Comparison of ENCODE assay signal across 8 cellular contexts in the genomic region with DNA sequence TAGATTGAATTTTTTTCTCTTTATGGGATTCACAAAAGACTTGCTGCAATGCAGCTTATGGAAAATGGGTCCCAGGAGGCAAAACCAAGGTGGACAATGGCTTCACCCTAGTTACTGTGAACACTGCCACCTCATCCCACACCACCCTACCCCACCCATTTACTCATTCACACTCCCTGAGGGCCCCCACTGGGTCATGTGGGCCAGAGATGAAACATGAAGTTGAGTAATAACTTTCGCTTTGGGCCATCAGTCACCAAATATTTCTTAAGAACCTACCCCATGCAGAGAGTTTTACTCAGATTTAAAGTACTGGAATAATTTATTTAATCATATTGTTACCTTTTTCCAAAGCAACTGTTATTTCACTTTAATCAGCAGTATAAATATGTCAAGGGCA.
DNase-seq lines count a peak whose midpoint lies in the region; ATAC-seq, FAIRE-seq and TF ChIP-seq lines count a peak whose summit lies in the region.

No MANE protein-coding gene starts in this region.

- peak overlapping the region; percentile 57 for H3K4me2 ChIP-seq in A549

- H3K4me1 ChIP-seq in A549 (peaks cover 32% of the 10 kb centered on the region), Caco-2 (no peaks in the 10 kb centered on the region)

- 11% methylated on average over 1 of the region's 1 CpG for WGBS in A549 (ENCODE audit: missing lambda C conversion rate)

- H3K9me3 Mint-ChIP-seq in stimulated activated naive CD8-positive, alpha-beta T cell treated with anti-CD3 and anti-CD28 coated beads, Interleukin-15, amount 100 ng/mL, for 72 hours: no peaks in the 10 kb centered on the region
- no peaks in the 10 kb centered on the region for H3K9me3 Mint-ChIP-seq in Caco-2 (ENCODE audit: unreplicated experiment)

- H3K9me3 ChIP-seq in A549: no peaks in the 10 kb centered on the region
- H3K9me3 ChIP-seq in Caco-2: no peaks in the 10 kb centered on the region

- peak; percentile 52 to 72; a peak in 2 of 5 replicates for TF ChIP-seq EP300 in A549 (IDR thresholded peaks at IDR 0.05)

- H3K4me3 ChIP-seq in A549: no peak overlapping the region
- H3K4me3 ChIP-seq in astrocyte of the spinal cord (ENCODE audit: low read depth, low read length): no peak overlapping the region
- no peak overlapping the region for H3K4me3 ChIP-seq in Caco-2 (ENCODE audit: low read depth, low read length)

- FAIRE-seq in A549 (lab: Jason Lieb, UNC): peak; percentile 54

- peak; percentile 56 to 87; a peak in 5 of 6 replicates for ATAC-seq in A549
- ATAC-seq in GM19043 (IDR thresholded peaks at IDR 0.05; ENCODE audit: low read depth, unreplicated experiment): peak; percentile 38
- ATAC-seq in HG03342 (IDR thresholded peaks at IDR 0.05; ENCODE audit: unreplicated experiment): peak; percentile 60
- peak; percentile 86 for ATAC-seq in stimulated activated naive CD8-positive, alpha-beta T cell treated with anti-CD3 and anti-CD28 coated beads, Interleukin-15, amount 100 ng/mL, for 72 hours

- TF ChIP-seq CTCF in A549 (IDR thresholded peaks at IDR 0.05): no peak
- no peak for TF ChIP-seq CTCF in astrocyte of the spinal cord (IDR thresholded peaks at IDR 0.05; ENCODE audit: low read depth, low read length)
- no peak for TF ChIP-seq CTCF in Caco-2 (IDR thresholded peaks at IDR 0.05; ENCODE audit: insufficient read depth in 1 of 2, low read depth in 1 of 2, low read length in 1 of 2, severe bottlenecking in 1 of 2, unreplicated experiment in 1 of 2)

- H3K27ac ChIP-seq in A549: peak overlapping the region in 1 of 2 experiments; percentile 75; a peak in 2 of 6 replicates

- TF ChIP-seq RAD21 in A549 (conservative IDR thresholded peaks at IDR 0.05 in 1 of 2, IDR thresholded peaks at IDR 0.05 in 1 of 2): no peak

- in situ Hi-C loops in astrocyte of the spinal cord (cut with HindIII; ENCODE audit: low sequenced_read_pairs): no loop called here

- H3K27me3 Mint-ChIP-seq in stimulated activated naive CD8-positive, alpha-beta T cell treated with anti-CD3 and anti-CD28 coated beads, Interleukin-15, amount 100 ng/mL, for 72 hours: peaks cover 33% of the 10 kb centered on the region
- peaks cover 3% of the 10 kb centered on the region for H3K27me3 Mint-ChIP-seq in Caco-2 (ENCODE audit: insufficient read depth, unreplicated experiment)

- POLR2A ChIA-PET in A549 (lab: Yijun Ruan, JAX) (no interaction called here), Caco-2 (lab: Charles Lee) (no interaction called here)

- CTCF ChIA-PET in A549 (lab: Yijun Ruan, JAX): interaction anchor here (1.0 to 1.4 kb wide), 3 partner anchors 10 to 29 kb away, joined by 3 to 5 read pairs (median 4); no protein-coding TSS in a partner anchor
- CTCF ChIA-PET in Caco-2 (lab: Charles Lee): no interaction called here

- no peaks in the 10 kb centered on the region for H3K27me3 ChIP-seq in Caco-2 (replicated peaks; ENCODE audit: control insufficient read depth, insufficient read depth, low read length)

- H3K36me3 Mint-ChIP-seq in Caco-2 (ENCODE audit: insufficient read depth, unreplicated experiment): no peaks in the 10 kb centered on the region

- peaks cover 17% of the 10 kb centered on the region for H3K4me1 Mint-ChIP-seq in stimulated activated naive CD8-positive, alpha-beta T cell treated with anti-CD3 and anti-CD28 coated beads, Interleukin-15, amount 100 ng/mL, for 72 hours
- H3K4me1 Mint-ChIP-seq in Caco-2 (ENCODE audit: low read depth, unreplicated experiment): no peaks in the 10 kb centered on the region

- DNase-seq in A549 (ENCODE audit: low read depth in 1 of 2, low spot score in 1 of 2) (peak in 1 of 2 experiments; percentile 54), astrocyte of the spinal cord (ENCODE audit: low read depth, low spot score) (peak; percentile 60), Caco-2 (no peak), NCI-H1436 (lab: John Stamatoyannopoulos, UW) (no peak), NCI-H510A treated with DMSO at 0.1 percent for 48 hours (lab: John Stamatoyannopoulos, UW) (no peak)
- DNase-seq in stimulated activated naive CD8-positive, alpha-beta T cell treated with anti-CD3 and anti-CD28 coated beads, Interleukin-15, amount 100 ng/mL, for 72 hours: peak in 1 of 2 donors; percentile 30

- no peak for TF ChIP-seq POLR2A in A549 (IDR thresholded peaks at IDR 0.05; ENCODE audit: low read length)

- no peak overlapping the region for H3K4me3 Mint-ChIP-seq in stimulated activated naive CD8-positive, alpha-beta T cell treated with anti-CD3 and anti-CD28 coated beads, Interleukin-15, amount 100 ng/mL, for 72 hours
- H3K4me3 Mint-ChIP-seq in Caco-2 (ENCODE audit: unreplicated experiment): no peak overlapping the region

- no TSS peak for BruUV-seq in Caco-2 (replicated peaks; lab: Mats Ljungman, UMichigan)

- intact Hi-C loops in Caco-2 (cut with micrococcal nuclease; ENCODE audit: unreplicated experiment): no loop called here

- H3K36me3 ChIP-seq in Caco-2 (ENCODE audit: control insufficient read depth, insufficient read depth, low read length): no peaks in the 10 kb centered on the region

- H3K27ac Mint-ChIP-seq in stimulated activated naive CD8-positive, alpha-beta T cell treated with anti-CD3 and anti-CD28 coated beads, Interleukin-15, amount 100 ng/mL, for 72 hours: no peak overlapping the region
- no peak overlapping the region for H3K27ac Mint-ChIP-seq in Caco-2 (ENCODE audit: unreplicated experiment)

TF ChIP-seq in A549, 52 proteins besides CTCF, POLR2A, EP300 and RAD21 (continues in another document):
- TF ChIP-seq POLR2AphosphoS2 (conservative IDR thresholded peaks at IDR 0.05; ENCODE audit: low read length) (no peak), KDM5A (IDR thresholded peaks at IDR 0.05) (no peak), MAFK (IDR thresholded peaks at IDR 0.05; ENCODE audit: partially characterized antibody) (no peak), ZSCAN20 (CRISPR knock-in tag; IDR thresholded peaks at IDR 0.05) (no peak), HOXB5 (CRISPR knock-in tag; IDR thresholded peaks at IDR 0.05) (no peak), RARB (CRISPR knock-in tag; IDR thresholded peaks at IDR 0.05) (no peak), MYC (IDR thresholded peaks at IDR 0.05; ENCODE audit: borderline replicate concordance, low read length) (no peak), TFCP2L1 (CRISPR knock-in tag; IDR thresholded peaks at IDR 0.05) (no peak), ZC3H11A (IDR thresholded peaks at IDR 0.05) (no peak), EHF (CRISPR knock-in tag; IDR thresholded peaks at IDR 0.05) (no peak), HOXA7 (CRISPR knock-in tag; IDR thresholded peaks at IDR 0.05) (no peak), CBX8 (IDR thresholded peaks at IDR 0.05) (no peak), SMC3 (IDR thresholded peaks at IDR 0.05) (no peak), ZNF302 (CRISPR knock-in tag; IDR thresholded peaks at IDR 0.05) (no peak), NFE2L2 (conservative IDR thresholded peaks at IDR 0.05; ENCODE audit: low read length) (no peak), CEBPB (IDR thresholded peaks at IDR 0.05) (peak; percentile 75), SREBF2 (IDR thresholded peaks at IDR 0.05) (no peak), CHD2 (IDR thresholded peaks at IDR 0.05; ENCODE audit: low read length, partially characterized antibody) (no peak), FOSL2 (IDR thresholded peaks at IDR 0.05) (peak; percentile 73), FOSL2 (CRISPR knock-in tag; IDR thresholded peaks at IDR 0.05) (peak; percentile 58), ESRRA (IDR thresholded peaks at IDR 0.05; ENCODE audit: borderline replicate concordance, low read length) (no peak), HEYL (CRISPR knock-in tag; IDR thresholded peaks at IDR 0.05) (no peak), EHMT2 (IDR thresholded peaks at IDR 0.05; ENCODE audit: low read depth) (no peak)
- TF ChIP-seq, protein P1, sequence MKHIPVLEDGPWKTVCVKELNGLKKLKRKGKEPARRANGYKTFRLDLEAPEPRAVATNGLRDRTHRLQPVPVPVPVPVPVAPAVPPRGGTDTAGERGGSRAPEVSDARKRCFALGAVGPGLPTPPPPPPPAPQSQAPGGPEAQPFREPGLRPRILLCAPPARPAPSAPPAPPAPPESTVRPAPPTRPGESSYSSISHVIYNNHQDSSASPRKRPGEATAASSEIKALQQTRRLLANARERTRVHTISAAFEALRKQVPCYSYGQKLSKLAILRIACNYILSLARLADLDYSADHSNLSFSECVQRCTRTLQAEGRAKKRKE (CRISPR knock-in tag; IDR thresholded peaks at IDR 0.05; ENCODE audit: low read depth): no peak
- TF ChIP-seq, protein P2, sequence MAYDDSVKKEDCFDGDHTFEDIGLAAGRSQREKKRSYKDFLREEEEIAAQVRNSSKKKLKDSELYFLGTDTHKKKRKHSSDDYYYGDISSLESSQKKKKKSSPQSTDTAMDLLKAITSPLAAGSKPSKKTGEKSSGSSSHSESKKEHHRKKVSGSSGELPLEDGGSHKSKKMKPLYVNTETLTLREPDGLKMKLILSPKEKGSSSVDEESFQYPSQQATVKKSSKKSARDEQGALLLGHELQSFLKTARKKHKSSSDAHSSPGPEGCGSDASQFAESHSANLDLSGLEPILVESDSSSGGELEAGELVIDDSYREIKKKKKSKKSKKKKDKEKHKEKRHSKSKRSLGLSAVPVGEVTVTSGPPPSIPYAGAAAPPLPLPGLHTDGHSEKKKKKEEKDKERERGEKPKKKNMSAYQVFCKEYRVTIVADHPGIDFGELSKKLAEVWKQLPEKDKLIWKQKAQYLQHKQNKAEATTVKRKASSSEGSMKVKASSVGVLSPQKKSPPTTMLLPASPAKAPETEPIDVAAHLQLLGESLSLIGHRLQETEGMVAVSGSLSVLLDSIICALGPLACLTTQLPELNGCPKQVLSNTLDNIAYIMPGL (CRISPR knock-in tag; IDR thresholded peaks at IDR 0.05; ENCODE audit: borderline replicate concordance): no peak
- TF ChIP-seq, protein P3, sequence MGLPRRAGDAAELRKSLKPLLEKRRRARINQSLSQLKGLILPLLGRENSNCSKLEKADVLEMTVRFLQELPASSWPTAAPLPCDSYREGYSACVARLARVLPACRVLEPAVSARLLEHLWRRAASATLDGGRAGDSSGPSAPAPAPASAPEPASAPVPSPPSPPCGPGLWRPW (IDR thresholded peaks at IDR 0.05): peak; percentile 81
- TF ChIP-seq, protein P4, sequence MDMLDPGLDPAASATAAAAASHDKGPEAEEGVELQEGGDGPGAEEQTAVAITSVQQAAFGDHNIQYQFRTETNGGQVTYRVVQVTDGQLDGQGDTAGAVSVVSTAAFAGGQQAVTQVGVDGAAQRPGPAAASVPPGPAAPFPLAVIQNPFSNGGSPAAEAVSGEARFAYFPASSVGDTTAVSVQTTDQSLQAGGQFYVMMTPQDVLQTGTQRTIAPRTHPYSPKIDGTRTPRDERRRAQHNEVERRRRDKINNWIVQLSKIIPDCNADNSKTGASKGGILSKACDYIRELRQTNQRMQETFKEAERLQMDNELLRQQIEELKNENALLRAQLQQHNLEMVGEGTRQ (IDR thresholded peaks at IDR 0.05): no peak
